In genomic region chr9:133073264-133074000, GRCh38 we compare ENCODE assay signal across 29 cellular contexts. TPM values are rescaled to one million over a fixed set of nuclear protein-coding genes. Genes with fewer than 3 reads are reported as not detected.
DNase-seq lines count a peak whose midpoint lies in the region; ATAC-seq, FAIRE-seq and TF ChIP-seq lines count a peak whose summit lies in the region.
"Had no signal": no experiment of that assay in that cellular context is flagged by ENCODE, and none has a peak within 500 bp of the region (broad histone marks: within the 10 kb centered on the region; RNA-seq: fewer than 3 reads in every experiment).

No MANE protein-coding gene starts in this region.

- ATAC-seq in pancreas, result peak in 3 of 4 donors; percentile 3 to 16 (median 4)
- ATAC-seq in activated CD8-positive, alpha-beta T cell treated with anti-CD3 and anti-CD28 coated beads for 36 hours, result no peak
- ATAC-seq in GM21390 (IDR thresholded peaks at IDR 0.05; ENCODE audit: unreplicated experiment), result no peak
- ATAC-seq: GM23338, SK-N-SH treated with all-trans-retinoic acid at 6 μM for 48 hours had no signal

- no peak overlapping the region for H3K4me3 ChIP-seq in pancreas
- H3K4me3 ChIP-seq: GM23338, MG63, PC-9, SJCRH30 had no signal

- H3K36me3 Mint-ChIP-seq in activated CD4-positive, alpha-beta T cell treated with anti-CD3 and anti-CD28 coated beads, Interleukin-2, amount 10 ng/mL, durations not matched to agents 7 days and 5 days (ENCODE audit: low read depth), result peaks cover 4% of the 10 kb centered on the region
- H3K36me3 Mint-ChIP-seq in activated CD8-positive, alpha-beta T cell treated with anti-CD3 and anti-CD28 coated beads for 36 hours (ENCODE audit: low read depth), result peaks cover 4% of the 10 kb centered on the region
- H3K36me3 Mint-ChIP-seq: CD4-positive, alpha-beta memory T cell had no signal

- POLR2A ChIA-PET in RWPE1 (lab: Yijun Ruan, JAX; ENCODE audit: low non-redundant PET), result no interaction called here
- POLR2A ChIA-PET in activated CD4-positive, alpha-beta T cell treated with anti-CD3 and anti-CD28 coated beads, Interleukin-2, amount 10 ng/mL, durations not matched to agents 7 days and 5 days (lab: Charles Lee), result no interaction called here
- POLR2A ChIA-PET in activated CD8-positive, alpha-beta T cell treated with anti-CD3 and anti-CD28 coated beads for 36 hours (lab: Charles Lee), result no interaction called here

- no peaks in the 10 kb centered on the region for H3K36me3 ChIP-seq in pancreas
- H3K36me3 ChIP-seq: MG63, SJCRH30 had no signal

- no peak for FAIRE-seq in pancreas (lab: Jason Lieb, UNC)

- TF ChIP-seq CTCF in RWPE1 (conservative IDR thresholded peaks at IDR 0.05; ENCODE audit: low read depth) (no peak), pancreas (IDR thresholded peaks at IDR 0.05) (no peak)
- TF ChIP-seq CTCF in activated CD8-positive, alpha-beta T cell treated with anti-CD3 and anti-CD28 coated beads for 36 hours (IDR thresholded peaks at IDR 0.05), result no peak

- H3K4me1 Mint-ChIP-seq in activated CD4-positive, alpha-beta T cell treated with anti-CD3 and anti-CD28 coated beads, Interleukin-2, amount 10 ng/mL, durations not matched to agents 7 days and 5 days, result no peaks in the 10 kb centered on the region
- H3K4me1 Mint-ChIP-seq in activated CD8-positive, alpha-beta T cell treated with anti-CD3 and anti-CD28 coated beads for 36 hours (ENCODE audit: low read depth), result no peaks in the 10 kb centered on the region
- H3K4me1 Mint-ChIP-seq: CD4-positive, alpha-beta memory T cell had no signal

- CTCF ChIA-PET in RWPE1 (lab: Yijun Ruan, JAX), result interaction anchor here (0.7 to 0.9 kb wide), 2 partner anchors 74 to 656 kb away, joined by 3 read pairs; no protein-coding TSS in a partner anchor
- CTCF ChIA-PET in activated CD4-positive, alpha-beta T cell treated with anti-CD3 and anti-CD28 coated beads, Interleukin-2, amount 10 ng/mL, durations not matched to agents 7 days and 5 days (lab: Charles Lee), result interaction anchor here (1.3 kb wide), 1 partner anchor 51 kb away, joined by 6 read pairs; no protein-coding TSS in a partner anchor
- CTCF ChIA-PET in activated CD8-positive, alpha-beta T cell treated with anti-CD3 and anti-CD28 coated beads for 36 hours (lab: Charles Lee), result interaction anchor here (0.9 to 1.5 kb wide), 2 partner anchors 50 to 107 kb away, joined by 3 read pairs; no protein-coding TSS in a partner anchor

- DNase-seq in SIG-M5 treated with dmso at 0.1 percent for 504 hours (lab: John Stamatoyannopoulos, UW; ENCODE audit: unreplicated experiment) (peak; percentile 69), SIG-M5 (lab: John Stamatoyannopoulos, UW) (no peak), NOMO-1 (lab: John Stamatoyannopoulos, UW; ENCODE audit: unreplicated experiment in 2 of 2) (peak; percentile 94 to 99), RWPE1 (ENCODE audit: low spot score) (no peak), pancreas (peak in 4 of 6 donors; percentile 15 to 69 (median 64))
- no peak for DNase-seq in activated CD4-positive, alpha-beta T cell treated with anti-CD3 and anti-CD28 coated beads, Interleukin-2, amount 10 ng/mL, durations not matched to agents 7 days and 5 days
- no peak for DNase-seq in activated CD8-positive, alpha-beta T cell treated with anti-CD3 and anti-CD28 coated beads for 36 hours
- DNase-seq: 8988T; ACHN; C1 segment of cervical spinal cord; CD4-positive, alpha-beta memory T cell; COR-L47; DMS53; H9; KG1; MG63; NCI-H1105 treated with DMSO at 0.1 percent for 48 hours; NCI-H2029; NCI-H446; NCI-H524 treated with DMSO at 0.1 percent for 48 hours; NCI-H82; NK-92 treated with Interleukin-12 subunit alpha and Interleukin-12 subunit beta, amount 100 ng/mL, for 24 hours; PC-9; RPMI8226; SJCRH30 had no signal

- no peaks in the 10 kb centered on the region for H3K27me3 ChIP-seq in pancreas
- H3K27me3 ChIP-seq: MG63 had no signal

- WGBS in pancreas, 2 donors, result 37 to 41% methylated on average over 10 of the region's 10 CpGs

- no peak overlapping the region for H3K27ac Mint-ChIP-seq in activated CD4-positive, alpha-beta T cell treated with anti-CD3 and anti-CD28 coated beads, Interleukin-2, amount 10 ng/mL, durations not matched to agents 7 days and 5 days
- no peak overlapping the region for H3K27ac Mint-ChIP-seq in activated CD8-positive, alpha-beta T cell treated with anti-CD3 and anti-CD28 coated beads for 36 hours
- H3K27ac Mint-ChIP-seq: CD4-positive, alpha-beta memory T cell; GM23338; HFFc6 had no signal

- H3K4me1 ChIP-seq in pancreas, result peaks cover 0 to 3% (median 0%) of the 10 kb centered on the region in 3 donors

- peaks cover 7% of the 10 kb centered on the region for H3K27me3 Mint-ChIP-seq in activated CD4-positive, alpha-beta T cell treated with anti-CD3 and anti-CD28 coated beads, Interleukin-2, amount 10 ng/mL, durations not matched to agents 7 days and 5 days
- H3K27me3 Mint-ChIP-seq in activated CD8-positive, alpha-beta T cell treated with anti-CD3 and anti-CD28 coated beads for 36 hours, result no peaks in the 10 kb centered on the region
- H3K27me3 Mint-ChIP-seq: CD4-positive, alpha-beta memory T cell had no signal

- H3K9me3 ChIP-seq in pancreas, result no peaks in the 10 kb centered on the region
- H3K9me3 ChIP-seq: MG63, SJCRH30 had no signal

- H3K4me3 Mint-ChIP-seq in activated CD4-positive, alpha-beta T cell treated with anti-CD3 and anti-CD28 coated beads, Interleukin-2, amount 10 ng/mL, durations not matched to agents 7 days and 5 days, result no peak overlapping the region
- H3K4me3 Mint-ChIP-seq in activated CD8-positive, alpha-beta T cell treated with anti-CD3 and anti-CD28 coated beads for 36 hours, result no peak overlapping the region
- H3K4me3 Mint-ChIP-seq: CD4-positive, alpha-beta memory T cell; GM23338; H9; HFFc6 had no signal

- H3K27ac ChIP-seq in RWPE1 (peak overlapping the region; percentile 1; the same call in 1 of the 2 replicates), pancreas (peak overlapping the region in 3 of 4 donors; percentile 10 to 24 (median 11))
- H3K27ac ChIP-seq: PC-9, SJCRH30 had no signal

- intact Hi-C loops in pancreas (cut with DNase I), result no loop called here
- intact Hi-C loops in activated CD8-positive, alpha-beta T cell treated with anti-CD3 and anti-CD28 coated beads for 36 hours (cut with micrococcal nuclease), result no loop called here

- no peaks in the 10 kb centered on the region for H3K9me3 Mint-ChIP-seq in activated CD4-positive, alpha-beta T cell treated with anti-CD3 and anti-CD28 coated beads, Interleukin-2, amount 10 ng/mL, durations not matched to agents 7 days and 5 days
- H3K9me3 Mint-ChIP-seq in activated CD8-positive, alpha-beta T cell treated with anti-CD3 and anti-CD28 coated beads for 36 hours, result no peaks in the 10 kb centered on the region
- H3K9me3 Mint-ChIP-seq: CD4-positive, alpha-beta memory T cell; GM23338; H9; HFFc6 had no signal

RNA-seq across cellular contexts. Expression of gene CEL, which starts 11.7 kb away (rescaled TPM):
- total RNA-seq in pancreas, result over 10,000 TPM; 11,290 to 24,413 (median 19,239) TPM
- polyA plus RNA-seq in pancreas, result 1,000 to 10,000 TPM; 2,560 to 4,565 TPM
- 1 to 10 TPM; 2.8 to 3.5 TPM for total RNA-seq in activated CD4-positive, alpha-beta T cell treated with anti-CD3 and anti-CD28 coated beads, Interleukin-2, amount 10 ng/mL, durations not matched to agents 7 days and 5 days
- 1 to 10 TPM; 2.9 to 3.0 TPM for total RNA-seq in activated CD8-positive, alpha-beta T cell treated with anti-CD3 and anti-CD28 coated beads for 36 hours

RNA-seq across cellular contexts. Expression of gene GTF3C5, which starts 42.6 kb away (rescaled TPM):
- total RNA-seq in pancreas, result 10 to 100 TPM; 17.4 to 33.0 (median 23.2) TPM
- polyA plus RNA-seq in pancreas, result 10 to 100 TPM; 67.2 to 68.5 TPM
- 10 to 100 TPM; 75.1 to 87.9 TPM for total RNA-seq in activated CD4-positive, alpha-beta T cell treated with anti-CD3 and anti-CD28 coated beads, Interleukin-2, amount 10 ng/mL, durations not matched to agents 7 days and 5 days
- total RNA-seq in activated CD8-positive, alpha-beta T cell treated with anti-CD3 and anti-CD28 coated beads for 36 hours, result 10 to 100 TPM; 87.6 to 95.3 TPM

RNA-seq across cellular contexts. Expression of gene RALGDS, which starts 47.6 kb away (rescaled TPM):
- total RNA-seq in pancreas, result 10 to 100 TPM; 16.1 to 31.9 (median 20.3) TPM
- 10 to 100 TPM; 56.0 to 69.7 TPM for polyA plus RNA-seq in pancreas
- 10 to 100 TPM; 79.1 to 92.3 TPM for total RNA-seq in activated CD4-positive, alpha-beta T cell treated with anti-CD3 and anti-CD28 coated beads, Interleukin-2, amount 10 ng/mL, durations not matched to agents 7 days and 5 days
- 10 to 100 TPM; 80.5 to 88.2 TPM for total RNA-seq in activated CD8-positive, alpha-beta T cell treated with anti-CD3 and anti-CD28 coated beads for 36 hours

Comparison
In these comparisons a context has a peak if more than half of its experiments do, and no peak if none do; other contexts are left out.
1. DNase-seq: peak in SIG-M5 treated with dmso at 0.1 percent for 504 hours (single experiment), NOMO-1 (2 of 2) and pancreas (4 of 6); none in SIG-M5 (single experiment), RWPE1 (single experiment), activated CD4-positive, alpha-beta T cell treated with anti-CD3 and anti-CD28 coated beads, Interleukin-2, amount 10 ng/mL, durations not matched to agents 7 days and 5 days (single experiment) and activated CD8-positive, alpha-beta T cell treated with anti-CD3 and anti-CD28 coated beads for 36 hours (single experiment).
2. ATAC-seq: peak in pancreas (3 of 4); none in activated CD8-positive, alpha-beta T cell treated with anti-CD3 and anti-CD28 coated beads for 36 hours (single experiment) and GM21390 (single experiment).
3. RNA of gene CEL, which starts 11.7 kb away (total RNA-seq): 11,290 to 24,413 TPM in pancreas; 2.8 to 3.5 TPM in activated CD4-positive, alpha-beta T cell treated with anti-CD3 and anti-CD28 coated beads, Interleukin-2, amount 10 ng/mL, durations not matched to agents 7 days and 5 days and 2.9 to 3.0 TPM in activated CD8-positive, alpha-beta T cell treated with anti-CD3 and anti-CD28 coated beads for 36 hours; every median in the first group is over 1,000 times any median in the second.